ENCODE assay signal across 1 cellular context in the genomic region with DNA sequence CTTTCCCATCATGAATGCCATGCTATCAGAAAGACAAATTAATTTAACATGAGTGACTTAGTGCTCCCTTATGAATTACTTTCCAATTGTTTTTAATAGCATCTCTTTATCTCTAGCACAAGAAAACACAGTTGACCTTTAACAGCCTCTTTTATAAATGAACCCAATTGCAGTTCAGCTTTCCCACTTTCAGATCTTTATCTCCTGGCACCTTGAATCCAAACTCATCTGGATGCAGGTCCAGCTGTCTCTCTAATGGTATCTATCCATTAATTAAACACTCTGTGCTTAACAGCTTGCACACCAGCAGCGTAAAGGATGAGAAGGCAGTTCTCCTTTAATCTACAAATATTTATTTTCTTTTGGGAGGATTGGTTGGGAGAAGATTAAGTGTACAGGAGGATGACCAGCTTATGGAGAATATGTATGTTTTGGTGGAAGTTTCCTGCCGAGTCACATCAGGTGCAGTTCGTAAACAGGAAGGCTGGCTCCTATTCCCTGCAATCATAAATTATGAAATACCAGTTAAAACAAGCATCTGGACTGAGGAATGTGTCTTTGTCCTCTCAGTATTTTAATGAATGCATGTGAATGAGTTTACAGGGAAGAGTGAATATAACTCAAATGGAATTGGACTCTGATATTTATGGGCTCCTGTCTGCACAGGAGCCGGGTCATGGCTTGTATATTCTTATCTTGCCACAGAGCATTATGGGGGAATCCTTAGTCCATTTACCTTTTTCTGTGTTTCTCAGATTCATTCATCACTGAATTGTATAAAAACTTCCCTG.
TF ChIP-seq lines count a peak whose summit lies in the region.

No MANE protein-coding gene starts in this region.

TF ChIP-seq in HepG2, 621 proteins besides CTCF, POLR2A, EP300 and RAD21:
- TF ChIP-seq FOXC1 (CRISPR knock-in tag; IDR thresholded peaks at IDR 0.05; ENCODE audit: borderline replicate concordance) (no peak), ZNF484 (CRISPR knock-in tag; IDR thresholded peaks at IDR 0.05; ENCODE audit: borderline replicate concordance, low read depth) (no peak), ZNF550 (CRISPR knock-in tag; IDR thresholded peaks at IDR 0.05; ENCODE audit: borderline replicate concordance) (no peak), SUZ12 (IDR thresholded peaks at IDR 0.05; ENCODE audit: low read depth, low read length) (no peak), TAF1 (CRISPR knock-in tag; IDR thresholded peaks at IDR 0.05) (no peak), GPN1 (CRISPR knock-in tag; IDR thresholded peaks at IDR 0.05; ENCODE audit: borderline replicate concordance) (no peak), GATAD1 (CRISPR knock-in tag; IDR thresholded peaks at IDR 0.05) (no peak), YEATS2 (CRISPR knock-in tag; IDR thresholded peaks at IDR 0.05; ENCODE audit: borderline replicate concordance) (no peak), ZBTB7B (CRISPR knock-in tag; IDR thresholded peaks at IDR 0.05) (no peak)
- TF ChIP-seq, protein P1, sequence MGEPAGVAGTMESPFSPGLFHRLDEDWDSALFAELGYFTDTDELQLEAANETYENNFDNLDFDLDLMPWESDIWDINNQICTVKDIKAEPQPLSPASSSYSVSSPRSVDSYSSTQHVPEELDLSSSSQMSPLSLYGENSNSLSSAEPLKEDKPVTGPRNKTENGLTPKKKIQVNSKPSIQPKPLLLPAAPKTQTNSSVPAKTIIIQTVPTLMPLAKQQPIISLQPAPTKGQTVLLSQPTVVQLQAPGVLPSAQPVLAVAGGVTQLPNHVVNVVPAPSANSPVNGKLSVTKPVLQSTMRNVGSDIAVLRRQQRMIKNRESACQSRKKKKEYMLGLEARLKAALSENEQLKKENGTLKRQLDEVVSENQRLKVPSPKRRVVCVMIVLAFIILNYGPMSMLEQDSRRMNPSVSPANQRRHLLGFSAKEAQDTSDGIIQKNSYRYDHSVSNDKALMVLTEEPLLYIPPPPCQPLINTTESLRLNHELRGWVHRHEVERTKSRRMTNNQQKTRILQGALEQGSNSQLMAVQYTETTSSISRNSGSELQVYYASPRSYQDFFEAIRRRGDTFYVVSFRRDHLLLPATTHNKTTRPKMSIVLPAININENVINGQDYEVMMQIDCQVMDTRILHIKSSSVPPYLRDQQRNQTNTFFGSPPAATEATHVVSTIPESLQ (CRISPR knock-in tag; conservative IDR thresholded peaks at IDR 0.05), result no peak
- TF ChIP-seq, protein P2, sequence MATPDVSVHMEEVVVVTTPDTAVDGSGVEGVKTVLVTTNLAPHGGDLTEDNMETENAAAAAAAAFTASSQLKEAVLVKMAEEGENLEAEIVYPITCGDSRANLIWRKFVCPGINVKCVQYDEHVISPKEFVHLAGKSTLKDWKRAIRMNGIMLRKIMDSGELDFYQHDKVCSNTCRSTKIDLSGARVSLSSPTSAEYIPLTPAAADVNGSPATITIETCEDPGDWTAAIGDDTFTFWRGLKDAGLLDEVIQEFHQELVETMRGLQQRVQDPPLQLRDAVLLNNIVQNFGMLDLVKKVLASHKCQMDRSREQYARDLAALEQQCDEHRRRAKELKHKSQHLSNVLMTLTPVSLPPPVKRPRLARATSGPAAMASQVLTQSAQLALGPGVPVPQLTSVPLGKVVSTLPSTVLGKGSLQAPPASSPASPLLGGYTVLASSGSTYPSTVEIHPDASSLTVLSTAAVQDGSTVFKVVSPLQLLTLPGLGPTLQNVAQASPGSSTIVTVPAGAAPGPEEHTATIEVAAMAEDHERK (CRISPR knock-in tag; IDR thresholded peaks at IDR 0.05; ENCODE audit: low read depth), result no peak
